In the genomic region with DNA sequence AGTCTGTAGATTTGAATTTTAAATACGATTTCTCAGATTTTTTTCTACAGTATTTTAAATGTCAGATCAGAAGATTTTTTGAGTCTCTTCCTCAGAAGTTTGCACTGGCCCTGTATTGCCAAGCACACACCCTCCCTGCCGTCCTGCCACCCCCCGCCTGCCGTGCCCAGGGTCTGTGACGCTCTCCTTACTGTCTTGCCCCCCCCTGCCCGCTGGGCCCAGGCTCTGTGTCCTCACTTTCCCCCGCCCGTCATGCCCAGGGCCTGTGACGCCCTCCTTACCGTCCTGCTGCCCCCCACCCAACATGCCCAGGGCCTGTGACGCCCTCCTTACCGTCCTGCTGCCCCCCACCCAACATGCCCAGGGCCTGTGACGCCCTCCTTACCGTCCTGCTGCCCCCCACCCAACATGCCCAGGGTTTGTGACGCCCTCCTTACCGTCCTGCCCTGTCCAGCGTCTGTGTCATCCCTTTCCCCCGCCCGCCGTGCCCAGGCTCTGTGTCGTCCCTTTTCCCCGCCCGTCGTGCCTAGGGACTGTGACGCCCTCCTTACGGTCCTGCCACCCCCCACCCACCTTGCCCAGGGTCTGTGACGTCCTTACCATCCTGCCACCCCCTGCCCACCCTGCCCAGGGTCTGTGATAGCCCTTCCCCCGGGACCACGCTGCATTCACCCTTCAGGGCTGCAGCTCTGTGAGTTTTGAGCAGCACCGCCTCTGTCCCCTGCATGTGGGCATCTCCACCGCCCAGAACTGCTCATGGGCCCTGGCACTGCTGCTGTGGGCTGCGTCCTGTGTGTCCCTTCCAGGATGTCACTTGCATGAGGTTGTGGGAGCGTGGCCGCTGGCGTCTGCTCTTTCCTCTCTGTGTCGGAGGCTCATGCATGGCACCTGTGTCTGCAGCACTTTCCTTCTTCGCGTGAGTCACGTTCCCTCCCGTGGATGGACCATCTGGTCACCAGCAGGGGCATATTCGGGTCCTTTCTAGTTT, we compare ENCODE assay signal across 32 cellular contexts. TPM values are rescaled to one million over a fixed set of nuclear protein-coding genes. Genes with fewer than 3 reads are reported as not detected.
DNase-seq lines count a peak whose midpoint lies in the region; ATAC-seq, FAIRE-seq and TF ChIP-seq lines count a peak whose summit lies in the region.
"Had no signal": no experiment of that assay in that cellular context is flagged by ENCODE, and none has a peak within 500 bp of the region (broad histone marks: within the 10 kb centered on the region; RNA-seq: fewer than 3 reads in every experiment).

No MANE protein-coding gene starts in this region.

- peak; percentile 15 for ATAC-seq in esophagus mucosa
- ATAC-seq in sciatic nerve = no peak
- no peak for ATAC-seq in GM18861 (IDR thresholded peaks at IDR 0.05; ENCODE audit: unreplicated experiment)
- no peak for ATAC-seq in HG02678 (IDR thresholded peaks at IDR 0.05; ENCODE audit: unreplicated experiment)
- ATAC-seq: activated CD4-positive, CD25-positive, alpha-beta regulatory T cell treated with anti-CD3 and anti-CD28 coated beads, Interleukin-2, amount 50 U/mL, for 24 hours; GM12878; left colon; psoas muscle; stimulated activated naive B cell treated with anti-CD40 and anti-IgM and Interleukin-4, amounts not matched to agents 10 μg/mL and 1 μg/mL and 100 μg/mL, for 72 hours had no signal

- intact Hi-C loops in kidney (cut with DNase I) = no loop called here
- intact Hi-C loops in sciatic nerve (cut with DNase I) = no loop called here

- WGBS in small intestine, 3 donors = 96 to 97% (median 96%) methylated on average over 37 to 41 of the region's 41 CpGs

- H3K9me3 ChIP-seq in WERI-Rb-1 (ENCODE audit: severe bottlenecking) = peaks cover 3% of the 10 kb centered on the region
- H3K9me3 ChIP-seq in kidney (ENCODE audit: control insufficient read depth in 1 of 2, low read length in 2 of 2) = no peaks in the 10 kb centered on the region
- no peaks in the 10 kb centered on the region for H3K9me3 ChIP-seq in small intestine (ENCODE audit: control insufficient read depth, low read depth)
- H3K9me3 ChIP-seq: colonic mucosa, neutrophil, psoas muscle, SJSA1 had no signal

- H3K36me3 ChIP-seq in WERI-Rb-1 (peaks cover 27% of the 10 kb centered on the region), kidney (ENCODE audit: control insufficient read depth in 1 of 2, insufficient read depth in 2 of 2, low read length in 2 of 2) (peaks cover 5 to 16% of the 10 kb centered on the region in 2 donors), small intestine (ENCODE audit: control insufficient read depth in 2 of 2, insufficient read depth in 2 of 2, low read length in 2 of 2) (peaks cover 0 to 2% of the 10 kb centered on the region in 2 donors)
- H3K36me3 ChIP-seq: colonic mucosa, neutrophil had no signal

- DNase-seq in WERI-Rb-1 (peak; percentile 5), kidney (peak; percentile 70), sciatic nerve (ENCODE audit: low spot score) (peak; percentile 48), small intestine (no peak)
- no peak for DNase-seq in activated CD4-positive, CD25-positive, alpha-beta regulatory T cell (lab: John Stamatoyannopoulos, UW)
- DNase-seq: activated CD4-positive, alpha-beta T cell treated with anti-CD3 and anti-CD28 coated beads, Interleukin-2, amount 50 U/mL, for 48 hours; activated naive CD4-positive, alpha-beta T cell treated with anti-CD3 and anti-CD28 coated beads for 36 hours; amniotic stem cell; CD8-positive, alpha-beta memory T cell; colonic mucosa; effector CD4-positive, alpha-beta T cell; H9; hypothalamus; immature natural killer cell; Karpas-422; mesenchymal stem cell; NCI-H1417 treated with DMSO at 0.1 percent for 48 hours; NCI-H2081 treated with DMSO at 0.1 percent for 48 hours; NCI-H226; stimulated activated naive B cell treated with anti-CD40 and anti-IgM and Interleukin-4, amounts not matched to agents 10 μg/mL and 1 μg/mL and 100 μg/mL, for 72 hours; T-helper 1 cell; trophoblast cell had no signal

- FAIRE-seq in kidney (lab: Jason Lieb, UNC) (no peak), small intestine (lab: Jason Lieb, UNC) (no peak)
- FAIRE-seq: GM12878 had no signal

- no peaks in the 10 kb centered on the region for H3K27me3 ChIP-seq in WERI-Rb-1 (ENCODE audit: insufficient read depth, low read depth, severe bottlenecking)
- H3K27me3 ChIP-seq in small intestine (ENCODE audit: control insufficient read depth in 2 of 2, insufficient read depth in 2 of 2, low read length in 2 of 2) = no peaks in the 10 kb centered on the region
- H3K27me3 ChIP-seq: colonic mucosa, neutrophil, SJSA1 had no signal

- TF ChIP-seq CTCF in WERI-Rb-1 (IDR thresholded peaks at IDR 0.05; ENCODE audit: low read depth, low read length) = no peak
- TF ChIP-seq CTCF in kidney (IDR thresholded peaks at IDR 0.05; ENCODE audit: borderline replicate concordance, extremely low read depth, insufficient read depth) = no peak

- H3K27ac ChIP-seq in WERI-Rb-1 = no peak overlapping the region
- H3K27ac ChIP-seq in kidney (ENCODE audit: low read depth in 2 of 2, low read length in 2 of 2) = no peak overlapping the region
- H3K27ac ChIP-seq in small intestine (ENCODE audit: low read depth in 1 of 2, low read length in 1 of 2) = no peak overlapping the region
- H3K27ac ChIP-seq: colonic mucosa, HL-60, neutrophil, psoas muscle, SJSA1 had no signal

- no peak overlapping the region for H3K9ac ChIP-seq in kidney (ENCODE audit: low read length in 2 of 2)

- no peaks in the 10 kb centered on the region for H3K4me1 ChIP-seq in kidney (ENCODE audit: control insufficient read depth in 1 of 2, insufficient read depth in 1 of 2, low read depth in 1 of 2, low read length in 2 of 2)
- no peaks in the 10 kb centered on the region for H3K4me1 ChIP-seq in small intestine (ENCODE audit: control insufficient read depth in 2 of 2, insufficient read depth in 1 of 2, low read depth in 1 of 2, low read length in 1 of 2)
- H3K4me1 ChIP-seq: colonic mucosa, psoas muscle, SJSA1 had no signal

- H3K4me3 ChIP-seq in WERI-Rb-1 (ENCODE audit: low read depth, low read length) (no peak overlapping the region), kidney (ENCODE audit: low read length in 2 of 2) (no peak overlapping the region), small intestine (ENCODE audit: low read depth in 1 of 2, low read length in 2 of 2) (no peak overlapping the region)
- H3K4me3 ChIP-seq: colonic mucosa, GM12878, psoas muscle, SJSA1 had no signal

RNA-seq across cellular contexts. Expression of gene PRKAR1B, which starts 19.3 kb away (rescaled TPM):
- total RNA-seq in esophagus mucosa = 17.0 TPM
- total RNA-seq in kidney = 15.9 TPM
- 21.4 TPM for polyA plus RNA-seq in kidney (ENCODE audit: insufficient read depth, low read depth, low replicate concordance)
- total RNA-seq in sciatic nerve = 11.1 TPM
- polyA plus RNA-seq in small intestine = 10 to 100 TPM in 1 of 3 donors, 1 to 10 TPM in 2; 9.5 to 27.6 (median 9.6) TPM

RNA-seq across cellular contexts. Expression of gene DNAAF5, which starts 19.9 kb away (rescaled TPM):
- total RNA-seq in esophagus mucosa (21.8 TPM), kidney (29.7 TPM), sciatic nerve (19.0 TPM)
- polyA plus RNA-seq in kidney (ENCODE audit: insufficient read depth, low read depth, low replicate concordance) (11.6 TPM), small intestine (10 to 100 TPM in 2 of 3 donors, 1 to 10 TPM in 1; 6.8 to 19.3 (median 11.6) TPM)

Comparison
In these comparisons a context has a peak if more than half of its experiments do, and no peak if none do; other contexts are left out.
1. DNase-seq: peak in WERI-Rb-1 (single experiment), kidney (single experiment) and sciatic nerve (single experiment); none in small intestine (single experiment) and activated CD4-positive, CD25-positive, alpha-beta regulatory T cell (0 of 4).